In genomic region chr16:75256871-75257343, GRCh38 we compare ENCODE assay signal across 9 cellular contexts. TPM values are rescaled to one million over a fixed set of nuclear protein-coding genes. Genes with fewer than 3 reads are reported as not detected.
DNase-seq lines count a peak whose midpoint lies in the region; ATAC-seq and TF ChIP-seq lines count a peak whose summit lies in the region.
"Had no signal": no experiment of that assay in that cellular context is flagged by ENCODE, and none has a peak within 500 bp of the region (broad histone marks: within the 10 kb centered on the region; RNA-seq: fewer than 3 reads in every experiment).

No MANE protein-coding gene starts in this region.

- no peak for TF ChIP-seq CTCF in gastrocnemius medialis (IDR thresholded peaks at IDR 0.05 in 4 of 5, conservative IDR thresholded peaks at IDR 0.05 in 1 of 5)
- TF ChIP-seq CTCF in Calu3 (IDR thresholded peaks at IDR 0.05; ENCODE audit: unreplicated experiment), result no peak

- H3K4me1 ChIP-seq in gastrocnemius medialis, result peaks cover 90 to 97% of the 10 kb centered on the region in 2 donors

- no peak for ATAC-seq in gastrocnemius medialis
- no peak for ATAC-seq in T-helper 17 cell

- H3K4me3 ChIP-seq in gastrocnemius medialis, result peak overlapping the region in 1 of 4 donors; percentile 15

- H3K4me1 Mint-ChIP-seq in T-helper 17 cell (peaks cover 4% of the 10 kb centered on the region), Calu3 (ENCODE audit: low read depth, unreplicated experiment) (peaks cover 54% of the 10 kb centered on the region)

- DNase-seq in GM03348 (ENCODE audit: low spot score) (peak; percentile 87), hepatic stellate cell (ENCODE audit: low spot score) (peak; percentile 94), gastrocnemius medialis (peak in 1 of 2 donors; percentile 24), T-helper 17 cell (no peak), Calu3 (no peak)
- DNase-seq in activated effector memory CD4-positive, alpha-beta T cell treated with Interleukin-2 at 50 U/mL for 16 hours, result no peak
- DNase-seq in effector CD8-positive, alpha-beta T cell (lab: John Stamatoyannopoulos, UW), result no peak
- DNase-seq: NCI-H2107 had no signal

- in situ Hi-C loops in gastrocnemius medialis (cut with MboI; ENCODE audit: low sequenced_read_pairs in 4 of 4), result no loop called here

- H3K9me3 Mint-ChIP-seq in Calu3 (ENCODE audit: low read depth, unreplicated experiment), result no peaks in the 10 kb centered on the region

- H3K27ac Mint-ChIP-seq in T-helper 17 cell (no peak overlapping the region), Calu3 (ENCODE audit: unreplicated experiment) (no peak overlapping the region)

- H3K4me3 Mint-ChIP-seq in T-helper 17 cell (no peak overlapping the region), Calu3 (ENCODE audit: low read depth, unreplicated experiment) (no peak overlapping the region)

- H3K27me3 Mint-ChIP-seq in T-helper 17 cell (peaks cover 50% of the 10 kb centered on the region), Calu3 (ENCODE audit: unreplicated experiment) (no peaks in the 10 kb centered on the region)

- 53 to 65% (median 60%) methylated on average over 9 of the region's 9 CpGs for WGBS in adipose tissue, 3 donors

- CTCF ChIA-PET in Calu3 (lab: Charles Lee), result interaction anchor here (0.6 kb wide), 1 partner anchor 8 kb away, joined by 3 read pairs; no protein-coding TSS in a partner anchor

- H3K9me3 ChIP-seq in gastrocnemius medialis, result no peaks in the 10 kb centered on the region
- no peaks in the 10 kb centered on the region for H3K9me3 ChIP-seq in T-helper 17 cell (ENCODE audit: control insufficient read depth, low read length, poor library complexity, severe bottlenecking)

- intact Hi-C loops in gastrocnemius medialis (cut with DNase I; ENCODE audit: low total_unique reads), result no loop called here
- intact Hi-C loops in Calu3 (cut with micrococcal nuclease; ENCODE audit: unreplicated experiment), result no loop called here

- H3K27ac ChIP-seq in adipose tissue (ENCODE audit: low read depth, low read length), result peak overlapping the region; percentile 12
- peak overlapping the region; percentile 97 to 99 (median 98) for H3K27ac ChIP-seq in gastrocnemius medialis

- TF ChIP-seq POLR2A in gastrocnemius medialis (IDR thresholded peaks at IDR 0.05), result no peak

- H3K27me3 ChIP-seq in gastrocnemius medialis, result no peaks in the 10 kb centered on the region

- H3K36me3 ChIP-seq in gastrocnemius medialis, result no peaks in the 10 kb centered on the region

- no peaks in the 10 kb centered on the region for H3K36me3 Mint-ChIP-seq in T-helper 17 cell (ENCODE audit: low read depth)
- peaks cover 24% of the 10 kb centered on the region for H3K36me3 Mint-ChIP-seq in Calu3 (ENCODE audit: insufficient read depth, unreplicated experiment)

- no TSS peak for BruUV-seq in Calu3 (replicated peaks; lab: Mats Ljungman, UMichigan)

RNA-seq across cellular contexts. Expression of gene BCAR1, which starts 5.5 kb away (rescaled TPM):
- polyA plus RNA-seq in adipose tissue, result 10 to 100 TPM; 28.6 to 64.0 (median 28.7) TPM
- total RNA-seq in gastrocnemius medialis (100 to 1,000 TPM; 101 to 153 (median 145) TPM), T-helper 17 cell (under 1 TPM in 1 of 2 donors, not detected in 1; 0.50 TPM), Calu3 (2022) (153 and 168 TPM in 2 replicates)

RNA-seq across cellular contexts. Expression of gene CTRB1, which starts 38.1 kb away (rescaled TPM):
- over 10,000 TPM in 1 of 3 donors, 1 to 10 TPM in 2; 1.8 to 25,796 (median 9.4) TPM for polyA plus RNA-seq in adipose tissue
- total RNA-seq in gastrocnemius medialis (not detected), T-helper 17 cell (not detected), Calu3 (2022) (not detected in 2 replicates)

RNA-seq across cellular contexts. Expression of gene CTRB2, which starts 49.9 kb away (rescaled TPM):
- polyA plus RNA-seq in adipose tissue, result over 10,000 TPM in 1 of 3 donors, 10 to 100 TPM in 1, 1 to 10 TPM in 1; 1.9 to 31,205 (median 11.5) TPM
- 1 to 10 TPM in 1 of 4 donors, not detected in 3; 3.0 TPM for total RNA-seq in gastrocnemius medialis
- not detected for total RNA-seq in T-helper 17 cell
- total RNA-seq in Calu3 (2022), result 0.76 TPM in 1 of 2 replicates, not detected in the other

Comparison
In these comparisons a context has a peak if more than half of its experiments do, and no peak if none do; other contexts are left out.
1. DNase-seq: peak in GM03348 (single experiment) and hepatic stellate cell (single experiment); none in T-helper 17 cell (0 of 3), activated effector memory CD4-positive, alpha-beta T cell treated with Interleukin-2 at 50 U/mL for 16 hours (single experiment), effector CD8-positive, alpha-beta T cell (single experiment) and Calu3 (single experiment).
2. RNA of gene BCAR1, which starts 5.5 kb away (total RNA-seq): 153 to 168 TPM in Calu3 and 101 to 153 TPM in gastrocnemius medialis; 0.50 TPM in T-helper 17 cell; every median in the first group is over 10 times any median in the second.